ENCODE assay signal across 8 cellular contexts in the genomic region with DNA sequence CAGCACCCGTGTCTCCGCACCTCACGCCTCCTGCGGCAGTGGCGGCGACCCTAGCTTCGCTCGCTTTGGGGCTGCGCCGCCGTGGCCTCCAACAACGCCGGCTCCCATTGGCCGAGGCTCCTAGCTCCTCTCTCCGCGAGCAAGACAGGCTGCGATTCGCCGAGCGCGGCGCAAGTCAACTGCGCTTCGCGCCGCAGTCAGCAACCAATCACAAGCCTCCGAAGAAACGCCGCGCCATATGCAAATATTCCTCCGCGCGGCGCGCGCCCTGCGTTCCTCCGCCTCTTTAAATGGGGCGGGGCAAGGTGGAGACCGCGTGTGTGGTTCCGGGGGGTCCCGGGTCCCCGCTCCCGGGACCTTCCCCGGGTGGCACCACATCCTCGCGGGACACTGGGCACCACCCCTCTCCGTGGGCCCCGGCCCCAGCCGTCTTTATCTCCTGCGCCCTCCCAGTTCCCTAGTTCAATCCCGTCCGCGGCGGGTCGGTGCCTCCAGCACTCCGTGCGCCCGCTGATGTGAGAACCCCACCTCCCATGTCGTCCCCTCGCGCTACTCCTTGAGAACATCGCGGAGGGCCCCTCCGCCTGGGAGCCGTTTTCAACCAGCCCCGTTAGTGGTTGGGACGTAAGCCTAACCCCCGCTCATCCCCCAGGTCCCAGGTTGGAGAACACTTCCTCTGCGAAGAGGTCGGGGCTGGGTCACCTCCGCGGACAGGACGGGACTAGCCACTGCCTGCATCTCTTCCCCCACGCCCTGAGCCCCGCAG. TPM values are rescaled to one million over a fixed set of nuclear protein-coding genes. Genes with fewer than 3 reads are reported as not detected.
DNase-seq lines count a peak whose midpoint lies in the region; ATAC-seq, FAIRE-seq and TF ChIP-seq lines count a peak whose summit lies in the region.

A gene with protein sequence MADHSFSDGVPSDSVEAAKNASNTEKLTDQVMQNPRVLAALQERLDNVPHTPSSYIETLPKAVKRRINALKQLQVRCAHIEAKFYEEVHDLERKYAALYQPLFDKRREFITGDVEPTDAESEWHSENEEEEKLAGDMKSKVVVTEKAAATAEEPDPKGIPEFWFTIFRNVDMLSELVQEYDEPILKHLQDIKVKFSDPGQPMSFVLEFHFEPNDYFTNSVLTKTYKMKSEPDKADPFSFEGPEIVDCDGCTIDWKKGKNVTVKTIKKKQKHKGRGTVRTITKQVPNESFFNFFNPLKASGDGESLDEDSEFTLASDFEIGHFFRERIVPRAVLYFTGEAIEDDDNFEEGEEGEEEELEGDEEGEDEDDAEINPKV (minus strand): TSS at position 96 of the 766 bp plus-strand sequence. CDS start 13,109 bp downstream, outside the sequence.

- no peaks in the 10 kb centered on the region for H3K27me3 ChIP-seq in body of pancreas
- H3K27me3 ChIP-seq in gastrocnemius medialis: no peaks in the 10 kb centered on the region

- peak within 1 kb of the TSS; percentile 38 to 76 for H3K4me3 ChIP-seq in body of pancreas
- H3K4me3 ChIP-seq in gastrocnemius medialis: peak within 1 kb of the TSS; percentile 76 to 92 (median 88)

- H3K4me1 ChIP-seq in body of pancreas: peaks cover 46% of the 10 kb centered on the region
- peaks cover 46 to 52% of the 10 kb centered on the region in 2 donors for H3K4me1 ChIP-seq in gastrocnemius medialis

- peak within 1 kb of the TSS; percentile 94 for H3K27ac ChIP-seq in 22Rv1
- H3K27ac ChIP-seq in body of pancreas: peak within 1 kb of the TSS; percentile 91 to 95 (median 94)
- peak within 1 kb of the TSS; percentile 87 to 98 (median 96) for H3K27ac ChIP-seq in gastrocnemius medialis

- H3K36me3 ChIP-seq in body of pancreas (replicated peaks in 1 of 2; ENCODE audit: insufficient read depth in 1 of 2, low read depth in 2 of 2) (no peaks in the 10 kb centered on the region), gastrocnemius medialis (no peaks in the 10 kb centered on the region)

- intact Hi-C loops in body of pancreas (cut with DNase I): no loop called here
- intact Hi-C loops in gastrocnemius medialis (cut with DNase I; ENCODE audit: low total_unique reads): no loop called here

- no peaks in the 10 kb centered on the region for H3K9me3 ChIP-seq in body of pancreas
- no peaks in the 10 kb centered on the region for H3K9me3 ChIP-seq in gastrocnemius medialis

- peak; percentile 63 for FAIRE-seq in TTC549 (lab: Jason Lieb, UNC)

- DNase-seq in NCI-H2107 treated with DMSO at 0.1 percent for 48 hours (lab: John Stamatoyannopoulos, UW; ENCODE audit: unreplicated experiment) (peak; percentile 86), body of pancreas (peak; percentile 95 to 97 (median 96)), iPS DF 4.7 (ENCODE audit: extremely low read depth, low spot score) (peak; percentile 93), gastrocnemius medialis (peak; percentile 96 to 98)

- TF ChIP-seq POLR2A in body of pancreas (IDR thresholded peaks at IDR 0.05) (peak in 2 of 3 donors; percentile 63 to 67), gastrocnemius medialis (IDR thresholded peaks at IDR 0.05) (peak; percentile 90 to 95)

- 0 to 1% methylated on average over 18 to 74 of the region's 77 CpGs for WGBS in body of pancreas, 2 donors

- ATAC-seq in GM18520 (IDR thresholded peaks at IDR 0.05; ENCODE audit: unreplicated experiment): peak; percentile 84
- peak; percentile 73 for ATAC-seq in HG03064 (IDR thresholded peaks at IDR 0.05; ENCODE audit: low read depth, unreplicated experiment)
- peak; percentile 95 for ATAC-seq in body of pancreas
- peak; percentile 92 for ATAC-seq in gastrocnemius medialis

- TF ChIP-seq CTCF in 22Rv1 (IDR thresholded peaks at IDR 0.05): no peak
- TF ChIP-seq CTCF in body of pancreas (IDR thresholded peaks at IDR 0.05): no peak
- TF ChIP-seq CTCF in gastrocnemius medialis (IDR thresholded peaks at IDR 0.05 in 4 of 5, conservative IDR thresholded peaks at IDR 0.05 in 1 of 5): no peak

- in situ Hi-C loops in gastrocnemius medialis (cut with MboI; ENCODE audit: low sequenced_read_pairs in 4 of 4): no loop called here

RNA-seq across cellular contexts. Expression of the gene that starts here (rescaled TPM):
- total RNA-seq in body of pancreas (10 to 100 TPM; 45.9 to 57.7 TPM), gastrocnemius medialis (100 to 1,000 TPM in 3 of 4 donors, 10 to 100 TPM in 1; 86.4 to 123 (median 111) TPM)

Comparison
In these comparisons a context has a peak if more than half of its experiments do, and no peak if none do; other contexts are left out.
1. Peak in every context shown above with its lines: DNase-seq, ATAC-seq, H3K4me3 ChIP-seq and H3K27ac ChIP-seq.